ENCODE assay signal across 1 cellular context in genomic region chr2:53989210-53989862, GRCh38.
TF ChIP-seq lines count a peak whose summit lies in the region.

No MANE protein-coding gene starts in this region.

TF ChIP-seq in HepG2, 621 proteins besides CTCF, POLR2A, EP300 and RAD21 (continued from another document):
- no peak for TF ChIP-seq RNF219 (CRISPR knock-in tag; IDR thresholded peaks at IDR 0.05)
- TF ChIP-seq SIX4 (CRISPR knock-in tag; IDR thresholded peaks at IDR 0.05) = 0 out of 2 replicates have a peak, but pooled peaks have one; percentile 34
- TF ChIP-seq SAP130 (CRISPR knock-in tag; IDR thresholded peaks at IDR 0.05; ENCODE audit: low read depth) = 0 out of 2 replicates have a peak, but pooled peaks have one; percentile 30
- TF ChIP-seq SOX13 (IDR thresholded peaks at IDR 0.05) = no peak
- TF ChIP-seq SOX13 (CRISPR knock-in tag; conservative IDR thresholded peaks at IDR 0.05 in 1 of 2, IDR thresholded peaks at IDR 0.05 in 1 of 2) = peak in 1 of 2 experiments; percentile 48; a peak in 1 of 4 replicates
- 0 out of 2 replicates have a peak, but pooled peaks have one; percentile 66 for TF ChIP-seq GFI1 (CRISPR knock-in tag; IDR thresholded peaks at IDR 0.05; ENCODE audit: borderline replicate concordance)
- no peak for TF ChIP-seq DPF2 (CRISPR knock-in tag; IDR thresholded peaks at IDR 0.05; ENCODE audit: borderline replicate concordance, low read depth)
- TF ChIP-seq SP4 (CRISPR knock-in tag; IDR thresholded peaks at IDR 0.05) = no peak
- no peak for TF ChIP-seq THAP9 (CRISPR knock-in tag; IDR thresholded peaks at IDR 0.05; ENCODE audit: borderline replicate concordance)
- 0 out of 2 replicates have a peak, but pooled peaks have one; percentile 2 for TF ChIP-seq ZNF121 (CRISPR knock-in tag; IDR thresholded peaks at IDR 0.05)
- TF ChIP-seq FOXA1 (IDR thresholded peaks at IDR 0.05) = no peak
- TF ChIP-seq FOXA1 (CRISPR knock-in tag; IDR thresholded peaks at IDR 0.05) = peak; percentile 65
- peak; percentile 67 for TF ChIP-seq ARID5B (CRISPR knock-in tag; IDR thresholded peaks at IDR 0.05)
- TF ChIP-seq HNRNPH1 (optimal IDR thresholded peaks at IDR 0.05; ENCODE audit: low read depth, low read length) = no peak
- TF ChIP-seq SIX1 (CRISPR knock-in tag; IDR thresholded peaks at IDR 0.05; ENCODE audit: borderline replicate concordance) = peak; percentile 65; the same call in 1 of the 2 replicates
- TF ChIP-seq XBP1 (CRISPR knock-in tag; IDR thresholded peaks at IDR 0.05) = no peak
- TF ChIP-seq CBX5 (CRISPR knock-in tag; IDR thresholded peaks at IDR 0.05; ENCODE audit: borderline replicate concordance) = no peak
- TF ChIP-seq SIN3B (IDR thresholded peaks at IDR 0.05; ENCODE audit: low read length) = no peak
- no peak for TF ChIP-seq HOXD1 (CRISPR knock-in tag; IDR thresholded peaks at IDR 0.05)
